In genomic region chr7:65397730-65398142, GRCh38 we compare ENCODE assay signal across 15 cellular contexts. TPM values are rescaled to one million over a fixed set of nuclear protein-coding genes. Genes with fewer than 3 reads are reported as not detected.
A peak's percentile ranks its signal among the peaks of the same experiment; 100 is the strongest.
DNase-seq lines count a peak whose midpoint lies in the region; ATAC-seq and TF ChIP-seq lines count a peak whose summit lies in the region.
"Had no signal": no experiment of that assay in that cellular context is flagged by ENCODE, and none has a peak within 500 bp of the region (broad histone marks: within the 10 kb centered on the region; RNA-seq: fewer than 3 reads in every experiment).

No MANE protein-coding gene starts in this region.

- H4K20me1 ChIP-seq in OCI-LY7 (ENCODE audit: insufficient read depth, low read length) (no peaks in the 10 kb centered on the region), osteoblast (ENCODE audit: insufficient read depth, low read length) (peaks cover 2% of the 10 kb centered on the region)

- intact Hi-C loops in OCI-LY7 (cut with micrococcal nuclease; ENCODE audit: unreplicated experiment): no loop called here

- H3K79me2 ChIP-seq in OCI-LY7 (ENCODE audit: insufficient read depth, low read depth, low read length) (peaks cover 77% of the 10 kb centered on the region), osteoblast (ENCODE audit: insufficient read depth, low read length) (peaks cover 24% of the 10 kb centered on the region)

- H3K27ac ChIP-seq in OCI-LY7 (ENCODE audit: low read depth, low read length, poor library complexity, severe bottlenecking) (no peak overlapping the region), osteoblast (ENCODE audit: low read depth, low read length) (no peak overlapping the region)
- H3K27ac ChIP-seq: BLaER1, sigmoid colon had no signal

- H3K9me3 ChIP-seq in OCI-LY7 (ENCODE audit: low read length): peaks cover 32% of the 10 kb centered on the region
- no peaks in the 10 kb centered on the region for H3K9me3 ChIP-seq in osteoblast (ENCODE audit: low read depth, low read length)

- no peaks in the 10 kb centered on the region for H3K9me3 Mint-ChIP-seq in endothelial cell (ENCODE audit: unreplicated experiment)

- DNase-seq in ELR (ENCODE audit: low read depth) (peak; percentile 7), OCI-LY7 (ENCODE audit: low spot score) (no peak), endothelial cell (ENCODE audit: low spot score) (no peak), osteoblast (ENCODE audit: insufficient read length, low spot score, missing footprints) (no peak), KBM-7 (no peak), GOT3 (lab: John Stamatoyannopoulos, UW) (no peak), DMS 273 treated with DMSO at 0.1 percent for 48 hours (lab: John Stamatoyannopoulos, UW) (no peak)
- DNase-seq: activated CD4-positive, alpha-beta memory T cell treated with anti-CD3 and anti-CD28 coated beads for 36 hours; DND-41; H7; NCI-H1105 treated with DMSO at 0.1 percent for 48 hours; sigmoid colon had no signal

- no peaks in the 10 kb centered on the region for H3K4me1 Mint-ChIP-seq in endothelial cell (ENCODE audit: unreplicated experiment)
- H3K4me1 Mint-ChIP-seq: neural crest cell had no signal

- no peaks in the 10 kb centered on the region for H3K9me2 ChIP-seq in OCI-LY7 (ENCODE audit: insufficient read depth, low read length)

- H3K36me3 Mint-ChIP-seq in endothelial cell (ENCODE audit: low read depth, unreplicated experiment): peaks cover 33% of the 10 kb centered on the region

- peaks cover 99% of the 10 kb centered on the region for H3K36me3 ChIP-seq in OCI-LY7 (ENCODE audit: insufficient read depth, low read length)
- H3K36me3 ChIP-seq in osteoblast (ENCODE audit: insufficient read depth, low read length): peaks cover 10% of the 10 kb centered on the region

- POLR2A ChIA-PET in OCI-LY7 (lab: Charles Lee): interaction anchor here (0.5 to 1.1 kb wide), 4 partner anchors 11 to 197 kb away, joined by 3 to 4 read pairs (median 3); no protein-coding TSS in a partner anchor

- ATAC-seq in HG03025 (IDR thresholded peaks at IDR 0.05; ENCODE audit: low FRiP score, unreplicated experiment): no peak

- no peak overlapping the region for H2AFZ ChIP-seq in OCI-LY7 (ENCODE audit: low read length)
- no peak overlapping the region for H2AFZ ChIP-seq in osteoblast (ENCODE audit: low read length)

- H3K27me3 ChIP-seq in osteoblast (ENCODE audit: insufficient read depth, low read length): no peaks in the 10 kb centered on the region
- H3K27me3 ChIP-seq: BLaER1, sigmoid colon had no signal

- no peak overlapping the region for H3K27ac Mint-ChIP-seq in endothelial cell (ENCODE audit: unreplicated experiment)
- H3K27ac Mint-ChIP-seq: activated CD4-positive, alpha-beta memory T cell treated with anti-CD3 and anti-CD28 coated beads for 36 hours had no signal

- H3K4me2 ChIP-seq in OCI-LY7 (ENCODE audit: low read length) (no peak overlapping the region), osteoblast (ENCODE audit: insufficient read depth, low read length) (peak overlapping the region; percentile 27)
- H3K4me2 ChIP-seq: BLaER1 had no signal

- peaks cover 4% of the 10 kb centered on the region for H3K4me1 ChIP-seq in OCI-LY7 (ENCODE audit: insufficient read depth, low read length, poor library complexity, severe bottlenecking)
- H3K4me1 ChIP-seq in osteoblast (ENCODE audit: insufficient read depth, low read length): peaks cover 8% of the 10 kb centered on the region
- H3K4me1 ChIP-seq: BLaER1, sigmoid colon had no signal

- no peaks in the 10 kb centered on the region for H3K27me3 Mint-ChIP-seq in endothelial cell (ENCODE audit: unreplicated experiment)
- H3K27me3 Mint-ChIP-seq: activated CD4-positive, alpha-beta memory T cell treated with anti-CD3 and anti-CD28 coated beads for 36 hours had no signal

- BruUV-seq in OCI-LY7 (replicated peaks; lab: Mats Ljungman, UMichigan): no TSS peak

- peak overlapping the region; percentile 11 for H3K4me3 Mint-ChIP-seq in endothelial cell (ENCODE audit: unreplicated experiment)
- H3K4me3 Mint-ChIP-seq: activated CD4-positive, alpha-beta memory T cell treated with anti-CD3 and anti-CD28 coated beads for 36 hours; neural crest cell had no signal

- in situ Hi-C loops in KBM-7 (cut with MboI; ENCODE audit: low pct_unique_long_range_greater_than_20kb, low sequenced_read_pairs): no loop called here

- CTCF ChIA-PET in OCI-LY7 (lab: Charles Lee; ENCODE audit: unreplicated experiment): no interaction called here

- TF ChIP-seq CTCF in OCI-LY7 (conservative IDR thresholded peaks at IDR 0.05; ENCODE audit: low read length) (peak; percentile 30; the same call in 1 of the 2 replicates), endothelial cell (IDR thresholded peaks at IDR 0.05; ENCODE audit: unreplicated experiment) (no peak), osteoblast (IDR thresholded peaks at IDR 0.05; ENCODE audit: extremely low read depth, low read depth, low read length) (peak; percentile 22)

- H3K4me3 ChIP-seq in OCI-LY7 (ENCODE audit: low read depth, low read length, poor library complexity, severe bottlenecking) (no peak overlapping the region), osteoblast (ENCODE audit: insufficient read depth, low read length) (no peak overlapping the region)
- H3K4me3 ChIP-seq: BLaER1, sigmoid colon had no signal

RNA-seq across cellular contexts. Expression of gene ZNF92, which starts 24.1 kb away (rescaled TPM):
- total RNA-seq in OCI-LY7 (2014; rRNA removed; shearing (Covaris generic)): 31.1 and 31.2 TPM in 2 replicates
- 32.1 and 34.0 TPM in 2 replicates for total RNA-seq in OCI-LY7 (2022)
- total RNA-seq in endothelial cell (ENCODE audit: unreplicated experiment): 25.3 TPM
- 6.5 and 6.9 TPM in 2 replicates for total RNA-seq in osteoblast
